ENCODE assay signal across 10 cellular contexts in genomic region chr7:69677054-69677847, GRCh38.
A peak's percentile ranks its signal among the peaks of the same experiment; 100 is the strongest.
DNase-seq lines count a peak whose midpoint lies in the region; ATAC-seq and TF ChIP-seq lines count a peak whose summit lies in the region.
"Had no signal": no experiment of that assay in that cellular context is flagged by ENCODE, and none has a peak within 500 bp of the region (broad histone marks: within the 10 kb centered on the region; RNA-seq: fewer than 3 reads in every experiment).

No MANE protein-coding gene starts in this region.

- intact Hi-C loops in aorta (cut with DNase I): no loop called here

- ATAC-seq in aorta (ENCODE audit: low FRiP score): no peak
- ATAC-seq: activated T-helper 17 cell treated with anti-CD3 and anti-CD28 coated beads, Interleukin-2, amount 50 U/mL, for 72 hours had no signal

- H3K27me3 ChIP-seq in rectal smooth muscle tissue (ENCODE audit: control insufficient read depth, insufficient read depth, low read length): no peaks in the 10 kb centered on the region
- H3K27me3 ChIP-seq in aorta (ENCODE audit: control insufficient read depth in 1 of 2, insufficient read depth in 2 of 2, low read length in 1 of 2): no peaks in the 10 kb centered on the region

- DNase-seq in GM12865 (ENCODE audit: low read depth) (peak; percentile 50), LNCaP clone FGC (ENCODE audit: low read depth) (no peak), dedifferentiated amniotic fluid mesenchymal stem cell (ENCODE audit: extremely low spot score) (peak; percentile 72), aorta (no peak), NCI-H510A (lab: John Stamatoyannopoulos, UW) (no peak)
- no peak for DNase-seq in stimulated activated naive CD4-positive, alpha-beta T cell treated with Interleukin-2 at 50 U/mL for 16 hours (lab: John Stamatoyannopoulos, UW)
- DNase-seq: NCI-H1105 treated with DMSO at 0.1 percent for 48 hours; stimulated activated CD4-positive, alpha-beta T cell treated with anti-CD3 and anti-CD28 coated beads, Interleukin-4, amount 100 ng/mL, for 1 hour had no signal

- 68 to 97% methylated on average over 4 of the region's 4 CpGs for WGBS in aorta, 2 donors

- peak; percentile 35 for TF ChIP-seq CTCF in GM12865 (IDR thresholded peaks at IDR 0.05; ENCODE audit: insufficient read depth, low read depth, low read length, missing control alignments)
- 0 out of 2 replicates have a peak, but pooled peaks have one; percentile 7 for TF ChIP-seq CTCF in LNCaP clone FGC (IDR thresholded peaks at IDR 0.05; ENCODE audit: control insufficient read depth, extremely low read depth, insufficient read depth)

- H3K36me3 ChIP-seq in rectal smooth muscle tissue (ENCODE audit: control insufficient read depth, insufficient read depth, low read length): no peaks in the 10 kb centered on the region
- no peaks in the 10 kb centered on the region for H3K36me3 ChIP-seq in aorta (ENCODE audit: control insufficient read depth in 1 of 2, insufficient read depth in 2 of 2, low read length in 1 of 2)

- H3K9me3 ChIP-seq in aorta (ENCODE audit: control insufficient read depth, low read length): no peaks in the 10 kb centered on the region

- H3K9ac ChIP-seq in rectal smooth muscle tissue (ENCODE audit: low read length): no peak overlapping the region

- H3K4me3 ChIP-seq in GM12865 (ENCODE audit: low read depth, low read length) (no peak overlapping the region), LNCaP clone FGC (ENCODE audit: low read depth, low read length) (no peak overlapping the region), rectal smooth muscle tissue (ENCODE audit: low read length) (no peak overlapping the region), aorta (ENCODE audit: low read length in 2 of 2) (no peak overlapping the region)

- peak overlapping the region; percentile 36 for H3K27ac ChIP-seq in rectal smooth muscle tissue (ENCODE audit: low read depth, low read length)
- no peak overlapping the region for H3K27ac ChIP-seq in aorta (ENCODE audit: low read depth in 1 of 2, low read length in 2 of 2)

- H3K4me1 ChIP-seq in rectal smooth muscle tissue (ENCODE audit: control insufficient read depth, insufficient read depth, low read length) (peaks cover 17% of the 10 kb centered on the region), aorta (ENCODE audit: control insufficient read depth in 1 of 2, insufficient read depth in 2 of 2, low read length in 2 of 2) (peaks cover 7 to 8% of the 10 kb centered on the region in 2 donors)

Comparison
In these comparisons a context has a peak if more than half of its experiments do, and no peak if none do; other contexts are left out.
1. DNase-seq: peak in GM12865 (single experiment) and dedifferentiated amniotic fluid mesenchymal stem cell (single experiment); none in LNCaP clone FGC (single experiment), stimulated activated naive CD4-positive, alpha-beta T cell treated with Interleukin-2 at 50 U/mL for 16 hours (single experiment), aorta (0 of 2) and NCI-H510A (single experiment).